Comparison of ENCODE assay signal across 25 cellular contexts in the genomic region with DNA sequence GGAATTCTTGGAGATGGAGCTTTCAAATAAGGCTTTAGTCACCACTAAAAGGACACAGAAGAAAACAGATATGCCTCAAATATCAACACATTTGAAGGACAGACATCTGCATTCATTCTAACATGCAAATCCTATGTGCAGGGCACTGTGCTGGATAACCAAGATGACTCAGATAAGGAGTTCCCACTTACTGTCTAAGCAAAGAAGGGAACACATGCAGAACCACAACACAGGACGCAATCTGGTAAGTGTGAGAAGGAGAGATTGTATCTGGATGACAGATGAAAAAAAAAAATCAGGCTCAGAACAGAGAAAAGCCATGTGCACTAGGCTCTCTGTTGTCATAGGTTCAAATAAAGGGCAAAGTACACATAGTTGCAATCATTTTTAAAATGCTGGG.
"Had no signal": no experiment of that assay in that cellular context is flagged by ENCODE, and none has a peak within 500 bp of the region (broad histone marks: within the 10 kb centered on the region; RNA-seq: fewer than 3 reads in every experiment).

No MANE protein-coding gene starts in this region.

- H3K27me3 ChIP-seq: cardiac muscle cell, SJSA1 had no signal

- H3K4me3 Mint-ChIP-seq: activated CD4-positive, alpha-beta T cell treated with anti-CD3 and anti-CD28 coated beads, Interleukin-2, amount 10 ng/mL, durations not matched to agents 24 days and 14 days; activated naive CD8-positive, alpha-beta T cell treated with anti-CD3 and anti-CD28 coated beads, Interleukin-2, amount 50 U/mL, for 24 hours; activated T-cell treated with anti-CD3 and anti-CD28 coated beads, Interleukin-2, amount 50 U/mL, for 4 hours; brain had no signal

- H3K27ac Mint-ChIP-seq: activated CD4-positive, alpha-beta T cell treated with anti-CD3 and anti-CD28 coated beads, Interleukin-2, amount 10 ng/mL, durations not matched to agents 24 days and 14 days; activated naive CD8-positive, alpha-beta T cell treated with anti-CD3 and anti-CD28 coated beads, Interleukin-2, amount 50 U/mL, for 24 hours had no signal

- H3K27me3 Mint-ChIP-seq: activated CD4-positive, alpha-beta T cell treated with anti-CD3 and anti-CD28 coated beads, Interleukin-2, amount 10 ng/mL, durations not matched to agents 24 days and 14 days; activated naive CD8-positive, alpha-beta T cell treated with anti-CD3 and anti-CD28 coated beads, Interleukin-2, amount 50 U/mL, for 24 hours; brain had no signal

- H3K9me3 Mint-ChIP-seq: brain had no signal

- H3K4me1 Mint-ChIP-seq: activated CD4-positive, alpha-beta T cell treated with anti-CD3 and anti-CD28 coated beads, Interleukin-2, amount 10 ng/mL, durations not matched to agents 24 days and 14 days; activated naive CD8-positive, alpha-beta T cell treated with anti-CD3 and anti-CD28 coated beads, Interleukin-2, amount 50 U/mL, for 24 hours had no signal

- FAIRE-seq: astrocyte had no signal

- H3K9me3 ChIP-seq: SJSA1 had no signal

- H3K4me1 ChIP-seq: SJSA1 had no signal

- H3K36me3 ChIP-seq: cardiac muscle cell, SJSA1 had no signal

- H3K27ac ChIP-seq: cardiac muscle cell, RWPE1, SJSA1 had no signal

- H3K4me3 ChIP-seq: cardiac muscle cell, SJSA1 had no signal

- DNase-seq: activated CD4-positive, alpha-beta T cell treated with anti-CD3 and anti-CD28 coated beads, Interleukin-2, amount 10 ng/mL, durations not matched to agents 24 days and 14 days; activated CD4-positive, alpha-beta T cell treated with anti-CD3 and anti-CD28 coated beads, Interleukin-2, amount 50 U/mL, for 48 hours; activated CD4-positive, CD25-positive, alpha-beta regulatory T cell treated with anti-CD3 and anti-CD28 coated beads, Interleukin-2, amount 50 U/mL, for 72 hours; activated CD8-positive, alpha-beta memory T cell treated with anti-CD3 and anti-CD28 coated beads for 24 hours; activated effector memory CD4-positive, alpha-beta T cell treated with anti-CD3 and anti-CD28 coated beads, Interleukin-2, amount 50 U/mL, for 16 hours; activated naive CD4-positive, alpha-beta T cell treated with Interleukin-2 at 50 U/mL for 16 hours; activated naive CD8-positive, alpha-beta T cell treated with anti-CD3 and anti-CD28 coated beads, Interleukin-2, amount 50 U/mL, for 24 hours; activated T-cell treated with anti-CD3 and anti-CD28 coated beads, Interleukin-2, amount 50 U/mL, for 4 hours; amniotic stem cell; NCI-H1105 treated with DMSO at 0.1 percent for 48 hours; NCI-H1436 treated with DMSO at 0.1 percent for 48 hours; NCI-H187; NCI-H2081 treated with DMSO at 0.1 percent for 48 hours; NCI-H2171; NCI-H2227 treated with DMSO at 0.1 percent for 48 hours; NCI-H446 treated with DMSO at 0.1 percent for 48 hours; NCI-H524 treated with DMSO at 0.1 percent for 48 hours; NCI-H774; Right ventricle myocardium superior; SW 1271 had no signal
